In genomic region chr9:124286292-124286931, GRCh38 we compare ENCODE assay signal across 8 cellular contexts.
DNase-seq lines count a peak whose midpoint lies in the region; ATAC-seq and TF ChIP-seq lines count a peak whose summit lies in the region.

No MANE protein-coding gene starts in this region.

- ATAC-seq in GM21619 (IDR thresholded peaks at IDR 0.05; ENCODE audit: unreplicated experiment): peak; percentile 39
- no peak for ATAC-seq in HG03457 (IDR thresholded peaks at IDR 0.05; ENCODE audit: unreplicated experiment)

- DNase-seq in GM03348 (ENCODE audit: low spot score): peak; percentile 60
- peak; percentile 70 for DNase-seq in NB4 (ENCODE audit: low read depth)
- DNase-seq in amniotic epithelial cell (ENCODE audit: low read depth): peak; percentile 87
- no peak for DNase-seq in Ammon's horn (ENCODE audit: low spot score)

- H3K4me1 ChIP-seq in mucosa of stomach (ENCODE audit: control insufficient read depth, insufficient read depth, low read length): peaks cover 57% of the 10 kb centered on the region
- peaks cover 51% of the 10 kb centered on the region for H3K4me1 ChIP-seq in stomach smooth muscle (ENCODE audit: control insufficient read depth, insufficient read depth, low read length)

- H3K9me3 ChIP-seq in mucosa of stomach (ENCODE audit: control insufficient read depth, low read length): no peaks in the 10 kb centered on the region
- no peaks in the 10 kb centered on the region for H3K9me3 ChIP-seq in stomach smooth muscle (ENCODE audit: control insufficient read depth in 2 of 2, low read length in 2 of 2)

- H3K36me3 ChIP-seq in mucosa of stomach (ENCODE audit: control insufficient read depth, insufficient read depth, low read length) (no peaks in the 10 kb centered on the region), stomach smooth muscle (ENCODE audit: control insufficient read depth in 2 of 2, insufficient read depth in 2 of 2, low read length in 2 of 2) (no peaks in the 10 kb centered on the region)

- TF ChIP-seq POLR2A in NB4 (IDR thresholded peaks at IDR 0.05; ENCODE audit: extremely low read depth, insufficient read length): no peak

- H3K27me3 ChIP-seq in mucosa of stomach (ENCODE audit: control insufficient read depth, insufficient read depth, low read length): no peaks in the 10 kb centered on the region
- no peaks in the 10 kb centered on the region for H3K27me3 ChIP-seq in stomach smooth muscle (ENCODE audit: control insufficient read depth in 1 of 2, insufficient read depth in 2 of 2, low read length in 2 of 2)

- H3K4me3 ChIP-seq in NB4 (ENCODE audit: low read depth, low read length): peak overlapping the region; percentile 28
- peak overlapping the region; percentile 10 for H3K4me3 ChIP-seq in mucosa of stomach (ENCODE audit: low read length)
- H3K4me3 ChIP-seq in stomach smooth muscle (ENCODE audit: low read length in 2 of 2): peak overlapping the region in 1 of 2 donors; percentile 52

- no peak for TF ChIP-seq CTCF in NB4 (IDR thresholded peaks at IDR 0.05; ENCODE audit: low read depth, low read length)

- H3K27ac ChIP-seq in stomach smooth muscle (ENCODE audit: low read length): peak overlapping the region; percentile 41

- peak overlapping the region; percentile 45 for H3K9ac ChIP-seq in mucosa of stomach (ENCODE audit: low read length)
- H3K9ac ChIP-seq in stomach smooth muscle (ENCODE audit: low read length in 2 of 2): peak overlapping the region; percentile 2 to 21
